In the genomic region with DNA sequence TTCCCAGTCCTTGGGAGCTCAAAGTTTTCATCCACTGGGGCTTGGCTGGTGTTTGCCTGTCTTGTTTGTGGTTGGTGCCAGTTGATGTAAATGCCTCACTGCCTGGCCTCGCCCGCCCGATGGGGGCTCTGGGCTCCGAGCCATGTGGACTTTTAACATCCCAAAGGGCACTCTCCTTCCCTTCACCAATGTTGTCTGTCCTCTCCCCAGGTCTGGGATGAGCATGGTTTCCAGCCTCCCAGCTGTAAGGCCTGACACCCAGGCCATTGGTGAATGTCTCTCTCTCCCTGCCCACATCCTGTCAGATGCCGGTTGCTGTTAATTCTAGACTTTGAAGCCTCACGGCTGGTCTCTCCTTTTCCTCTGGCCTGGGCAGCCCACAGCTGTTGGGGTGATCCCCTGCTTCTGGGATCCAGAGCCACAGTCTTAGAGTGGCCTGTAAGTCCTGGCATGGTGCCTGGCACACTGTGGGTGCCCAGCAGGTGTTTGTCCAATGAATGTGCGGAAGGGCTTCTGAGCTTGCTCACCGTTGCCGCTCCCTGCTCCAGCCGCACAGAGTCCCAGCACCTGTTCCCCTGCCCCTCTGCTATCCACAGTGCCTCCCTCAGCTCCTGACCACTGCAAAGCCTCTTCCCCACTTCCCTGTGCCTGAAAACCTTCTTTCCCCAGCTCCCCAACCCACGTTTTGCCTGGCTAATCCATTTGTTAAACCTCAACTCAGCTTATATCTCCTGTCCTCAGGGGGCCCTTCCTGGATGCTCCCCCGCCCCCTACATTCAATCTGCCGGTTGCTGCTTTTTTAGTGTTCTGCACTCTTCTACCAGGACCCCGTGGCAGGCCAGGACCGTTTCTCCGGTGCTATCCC, we compare ENCODE assay signal across 8 cellular contexts. TPM values are rescaled to one million over a fixed set of nuclear protein-coding genes. Genes with fewer than 3 reads are reported as not detected.
A peak's percentile ranks its signal among the peaks of the same experiment; 100 is the strongest.
DNase-seq lines count a peak whose midpoint lies in the region; ATAC-seq and TF ChIP-seq lines count a peak whose summit lies in the region.

No MANE protein-coding gene starts in this region.

- POLR2A ChIA-PET in activated naive CD8-positive, alpha-beta T cell treated with anti-CD3 and anti-CD28 coated beads, Interleukin-2, amount 10 ng/mL, durations not matched to agents 7 days and 5 days (lab: Charles Lee) = interaction anchor here (1.0 to 6.3 kb wide), 2 partner anchors 46 to 107 kb away, joined by 6 to 64 read pairs; a partner anchor contains a TSS

- DNase-seq in DMS79 treated with DMSO at 0.1 percent for 48 hours (lab: John Stamatoyannopoulos, UW) (peak; percentile 78), NCI-H1105 (lab: John Stamatoyannopoulos, UW) (peak; percentile 70), NCI-H2107 treated with DMSO at 0.1 percent for 48 hours (lab: John Stamatoyannopoulos, UW; ENCODE audit: unreplicated experiment) (no peak), esophagus muscularis mucosa (ENCODE audit: extremely low spot score) (no peak), NCI-H526 treated with DMSO at 0.1 percent for 48 hours (lab: John Stamatoyannopoulos, UW) (no peak)
- peak; percentile 55 for DNase-seq in activated naive CD8-positive, alpha-beta T cell treated with anti-CD3 and anti-CD28 coated beads, Interleukin-2, amount 10 ng/mL, durations not matched to agents 7 days and 5 days
- peak; percentile 61 for DNase-seq in natural killer cell treated with Interleukin-12 subunit alpha and Interleukin-12 subunit beta and Interleukin-15 and Interleukin-18, amount 100 ng/mL, for 72 hours (ENCODE audit: low spot score)

- H3K27ac Mint-ChIP-seq in activated naive CD8-positive, alpha-beta T cell treated with anti-CD3 and anti-CD28 coated beads, Interleukin-2, amount 10 ng/mL, durations not matched to agents 7 days and 5 days = peak overlapping the region; percentile 93
- peak overlapping the region; percentile 67 to 89 for H3K27ac Mint-ChIP-seq in natural killer cell treated with Interleukin-12 subunit alpha and Interleukin-12 subunit beta and Interleukin-15 and Interleukin-18, amount 100 ng/mL, for 72 hours

- no peak for TF ChIP-seq CTCF in esophagus muscularis mucosa (IDR thresholded peaks at IDR 0.05)

- H3K4me1 ChIP-seq in esophagus muscularis mucosa = peaks cover 7 to 20% (median 15%) of the 10 kb centered on the region in 4 donors

- H3K9me3 Mint-ChIP-seq in activated naive CD8-positive, alpha-beta T cell treated with anti-CD3 and anti-CD28 coated beads, Interleukin-2, amount 10 ng/mL, durations not matched to agents 7 days and 5 days = no peaks in the 10 kb centered on the region
- H3K9me3 Mint-ChIP-seq in natural killer cell treated with Interleukin-12 subunit alpha and Interleukin-12 subunit beta and Interleukin-15 and Interleukin-18, amount 100 ng/mL, for 72 hours = no peaks in the 10 kb centered on the region

- H3K27me3 Mint-ChIP-seq in activated naive CD8-positive, alpha-beta T cell treated with anti-CD3 and anti-CD28 coated beads, Interleukin-2, amount 10 ng/mL, durations not matched to agents 7 days and 5 days = no peaks in the 10 kb centered on the region
- H3K27me3 Mint-ChIP-seq in natural killer cell treated with Interleukin-12 subunit alpha and Interleukin-12 subunit beta and Interleukin-15 and Interleukin-18, amount 100 ng/mL, for 72 hours = no peaks in the 10 kb centered on the region

- peaks cover 38% of the 10 kb centered on the region for H3K4me1 Mint-ChIP-seq in activated naive CD8-positive, alpha-beta T cell treated with anti-CD3 and anti-CD28 coated beads, Interleukin-2, amount 10 ng/mL, durations not matched to agents 7 days and 5 days
- peaks cover 25 to 32% of the 10 kb centered on the region in 2 donors for H3K4me1 Mint-ChIP-seq in natural killer cell treated with Interleukin-12 subunit alpha and Interleukin-12 subunit beta and Interleukin-15 and Interleukin-18, amount 100 ng/mL, for 72 hours (ENCODE audit: low read depth in 2 of 2)

- H3K4me3 ChIP-seq in esophagus muscularis mucosa = no peak overlapping the region

- intact Hi-C loops in esophagus muscularis mucosa (cut with DNase I) = loop anchor here (2.0 kb wide), 1 partner anchor 47 kb away; a partner anchor contains a TSS

- H3K27me3 ChIP-seq in esophagus muscularis mucosa = no peaks in the 10 kb centered on the region

- no peak for ATAC-seq in activated naive CD8-positive, alpha-beta T cell treated with anti-CD3 and anti-CD28 coated beads, Interleukin-2, amount 10 ng/mL, durations not matched to agents 7 days and 5 days (ENCODE audit: low read depth)
- no peak for ATAC-seq in natural killer cell treated with Interleukin-12 subunit alpha and Interleukin-12 subunit beta and Interleukin-15 and Interleukin-18, amount 100 ng/mL, for 72 hours
- ATAC-seq in GM19463 (IDR thresholded peaks at IDR 0.05; ENCODE audit: unreplicated experiment) = no peak

- 81% methylated on average over 16 of the region's 16 CpGs for WGBS in esophagus muscularis mucosa

- no peaks in the 10 kb centered on the region for H3K36me3 ChIP-seq in esophagus muscularis mucosa

- no peak overlapping the region for H3K27ac ChIP-seq in esophagus muscularis mucosa (replicated peaks in 1 of 4)

- H3K36me3 Mint-ChIP-seq in activated naive CD8-positive, alpha-beta T cell treated with anti-CD3 and anti-CD28 coated beads, Interleukin-2, amount 10 ng/mL, durations not matched to agents 7 days and 5 days = peaks cover 4% of the 10 kb centered on the region
- H3K36me3 Mint-ChIP-seq in natural killer cell treated with Interleukin-12 subunit alpha and Interleukin-12 subunit beta and Interleukin-15 and Interleukin-18, amount 100 ng/mL, for 72 hours = no peaks in the 10 kb centered on the region

- no peak for TF ChIP-seq POLR2A in esophagus muscularis mucosa (IDR thresholded peaks at IDR 0.05; ENCODE audit: low read depth)

- H3K9me3 ChIP-seq in esophagus muscularis mucosa = peaks cover 0 to under 1% (median 0%) of the 10 kb centered on the region in 4 donors

- TF ChIP-seq EP300 in esophagus muscularis mucosa (IDR thresholded peaks at IDR 0.05) = no peak

- peak overlapping the region; percentile 97 for H3K4me3 Mint-ChIP-seq in activated naive CD8-positive, alpha-beta T cell treated with anti-CD3 and anti-CD28 coated beads, Interleukin-2, amount 10 ng/mL, durations not matched to agents 7 days and 5 days
- H3K4me3 Mint-ChIP-seq in natural killer cell treated with Interleukin-12 subunit alpha and Interleukin-12 subunit beta and Interleukin-15 and Interleukin-18, amount 100 ng/mL, for 72 hours = peak overlapping the region; percentile 94

RNA-seq across cellular contexts. Expression of a gene that starts 3.3 kb away (rescaled TPM):
- 10 to 100 TPM; 31.1 to 34.4 TPM for total RNA-seq in activated naive CD8-positive, alpha-beta T cell treated with anti-CD3 and anti-CD28 coated beads, Interleukin-2, amount 10 ng/mL, durations not matched to agents 7 days and 5 days
- total RNA-seq in natural killer cell treated with Interleukin-12 subunit alpha and Interleukin-12 subunit beta and Interleukin-15 and Interleukin-18, amount 100 ng/mL, for 72 hours = 10 to 100 TPM; 31.0 to 34.6 TPM
- 10 to 100 TPM; 25.0 to 35.1 (median 27.6) TPM for total RNA-seq in esophagus muscularis mucosa

RNA-seq across cellular contexts. Expression of a gene that starts 46.1 kb away (rescaled TPM):
- 10 to 100 TPM; 14.3 to 15.8 TPM for total RNA-seq in activated naive CD8-positive, alpha-beta T cell treated with anti-CD3 and anti-CD28 coated beads, Interleukin-2, amount 10 ng/mL, durations not matched to agents 7 days and 5 days
- total RNA-seq in natural killer cell treated with Interleukin-12 subunit alpha and Interleukin-12 subunit beta and Interleukin-15 and Interleukin-18, amount 100 ng/mL, for 72 hours = 10 to 100 TPM; 13.3 to 19.4 TPM
- total RNA-seq in esophagus muscularis mucosa = 10 to 100 TPM in 1 of 4 donors, 1 to 10 TPM in 3; 5.0 to 13.4 (median 5.2) TPM

RNA-seq across cellular contexts. Expression of a gene that starts 46.4 kb away (rescaled TPM):
- 10 to 100 TPM; 44.6 to 46.9 TPM for total RNA-seq in activated naive CD8-positive, alpha-beta T cell treated with anti-CD3 and anti-CD28 coated beads, Interleukin-2, amount 10 ng/mL, durations not matched to agents 7 days and 5 days
- total RNA-seq in natural killer cell treated with Interleukin-12 subunit alpha and Interleukin-12 subunit beta and Interleukin-15 and Interleukin-18, amount 100 ng/mL, for 72 hours = 10 to 100 TPM; 46.6 to 59.4 TPM
- total RNA-seq in esophagus muscularis mucosa = 10 to 100 TPM; 42.7 to 84.2 (median 69.8) TPM

Comparison
In these comparisons a context has a peak if more than half of its experiments do, and no peak if none do; other contexts are left out.
1. DNase-seq: peak in DMS79 treated with DMSO at 0.1 percent for 48 hours (single experiment), NCI-H1105 (single experiment), activated naive CD8-positive, alpha-beta T cell treated with anti-CD3 and anti-CD28 coated beads, Interleukin-2, amount 10 ng/mL, durations not matched to agents 7 days and 5 days (single experiment) and natural killer cell treated with Interleukin-12 subunit alpha and Interleukin-12 subunit beta and Interleukin-15 and Interleukin-18, amount 100 ng/mL, for 72 hours (single experiment); none in NCI-H2107 treated with DMSO at 0.1 percent for 48 hours (single experiment), esophagus muscularis mucosa (single experiment) and NCI-H526 treated with DMSO at 0.1 percent for 48 hours (single experiment).